19 cellular contexts compared by ENCODE assay signal in the genomic region with DNA sequence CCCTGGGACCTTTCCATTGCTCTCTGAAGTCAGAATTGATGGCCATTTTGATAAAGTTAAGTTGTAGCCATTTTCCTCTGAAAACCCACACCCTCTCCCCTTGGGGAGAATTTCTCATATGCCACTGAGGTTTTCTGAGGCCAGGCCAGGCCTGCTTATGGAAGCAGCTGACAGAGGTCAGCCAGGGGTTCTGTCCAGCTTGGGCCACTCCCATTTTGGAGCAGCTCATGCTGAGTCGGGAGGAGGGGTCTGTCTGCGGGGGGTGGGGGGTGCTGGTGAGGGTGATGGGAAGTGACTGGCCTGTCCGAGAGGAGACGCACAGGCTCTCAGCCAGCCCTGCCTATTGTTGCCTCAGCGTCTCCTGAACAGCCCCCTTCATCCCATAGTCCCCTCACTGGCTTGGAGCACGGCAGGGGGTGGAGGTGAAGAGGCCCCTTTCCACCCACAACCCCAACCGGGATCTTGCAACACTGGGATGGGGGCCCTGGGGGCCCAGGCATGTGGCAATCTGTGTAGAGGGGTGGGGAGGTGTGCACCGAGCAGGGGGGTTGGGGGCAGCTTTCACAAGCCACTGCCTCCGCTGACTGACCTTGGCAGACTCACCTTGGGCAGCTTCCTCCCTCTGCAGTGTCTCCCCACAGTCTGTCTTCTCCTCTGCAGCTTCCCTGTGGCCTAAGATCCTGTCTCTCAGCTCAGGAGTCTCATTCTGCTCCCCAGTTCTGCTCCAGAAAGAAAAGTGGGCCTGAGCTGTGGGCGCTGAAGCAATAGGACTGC. TPM values are rescaled to one million over a fixed set of nuclear protein-coding genes. Genes with fewer than 3 reads are reported as not detected.
A peak's percentile ranks its signal among the peaks of the same experiment; 100 is the strongest.
DNase-seq lines count a peak whose midpoint lies in the region; ATAC-seq and TF ChIP-seq lines count a peak whose summit lies in the region.
"Had no signal": no experiment of that assay in that cellular context is flagged by ENCODE, and none has a peak within 500 bp of the region (broad histone marks: within the 10 kb centered on the region; RNA-seq: fewer than 3 reads in every experiment).

No MANE protein-coding gene starts in this region.

- ATAC-seq in foreskin keratinocyte, result no peak
- ATAC-seq: activated T-cell treated with anti-CD3 and anti-CD28 coated beads, Interleukin-2, amount 50 U/mL, for 72 hours; effector memory CD8-positive, alpha-beta T cell had no signal

- H3K27ac ChIP-seq in foreskin keratinocyte, result peak overlapping the region; percentile 83
- H3K27ac ChIP-seq: 22Rv1 had no signal

- peaks cover 21% of the 10 kb centered on the region for H3K4me1 Mint-ChIP-seq in activated T-cell treated with anti-CD3 and anti-CD28 coated beads, Interleukin-2, amount 50 U/mL, for 24 hours (ENCODE audit: low read depth)

- no peaks in the 10 kb centered on the region for H3K9me3 Mint-ChIP-seq in activated T-cell treated with anti-CD3 and anti-CD28 coated beads, Interleukin-2, amount 50 U/mL, for 24 hours
- H3K9me3 Mint-ChIP-seq: activated T-cell treated with anti-CD3 and anti-CD28 coated beads, Interleukin-2, amount 50 U/mL, for 72 hours; effector memory CD8-positive, alpha-beta T cell had no signal

- H3K36me3 Mint-ChIP-seq in activated T-cell treated with anti-CD3 and anti-CD28 coated beads, Interleukin-2, amount 50 U/mL, for 24 hours (ENCODE audit: low read depth), result no peaks in the 10 kb centered on the region

- H3K27me3 ChIP-seq in foreskin keratinocyte, result no peaks in the 10 kb centered on the region

- no peak overlapping the region for H3K27ac Mint-ChIP-seq in activated T-cell treated with anti-CD3 and anti-CD28 coated beads, Interleukin-2, amount 50 U/mL, for 24 hours
- H3K27ac Mint-ChIP-seq: activated T-cell treated with anti-CD3 and anti-CD28 coated beads, Interleukin-2, amount 50 U/mL, for 72 hours; effector memory CD8-positive, alpha-beta T cell had no signal

- no peak overlapping the region for H3K4me3 Mint-ChIP-seq in activated T-cell treated with anti-CD3 and anti-CD28 coated beads, Interleukin-2, amount 50 U/mL, for 24 hours
- H3K4me3 Mint-ChIP-seq: activated T-cell treated with anti-CD3 and anti-CD28 coated beads, Interleukin-2, amount 50 U/mL, for 72 hours; effector memory CD8-positive, alpha-beta T cell had no signal

- peaks cover 18% of the 10 kb centered on the region for H3K4me1 ChIP-seq in foreskin keratinocyte

- peak; percentile 50 for DNase-seq in activated effector memory CD4-positive, alpha-beta T cell treated with anti-CD3 and anti-CD28 coated beads, Interleukin-2, amount 50 U/mL, for 16 hours
- no peak for DNase-seq in activated effector memory CD4-positive, alpha-beta T cell treated with Interleukin-2 at 50 U/mL for 16 hours
- peak; percentile 89 for DNase-seq in SIG-M5 treated with dmso at 0.1 percent for 504 hours (lab: John Stamatoyannopoulos, UW; ENCODE audit: unreplicated experiment)
- no peak for DNase-seq in foreskin keratinocyte
- DNase-seq in smooth muscle cell of the brain vasculature (ENCODE audit: low read depth, low spot score), result peak; percentile 79
- DNase-seq in activated T-cell treated with anti-CD3 and anti-CD28 coated beads, Interleukin-2, amount 50 U/mL, for 24 hours, result no peak
- DNase-seq in HPDE6-E6E7 (ENCODE audit: extremely low spot score), result no peak
- DNase-seq in hepatic stellate cell (ENCODE audit: low spot score), result no peak
- DNase-seq: activated CD4-positive, CD25-positive, alpha-beta regulatory T cell treated with anti-CD3 and anti-CD28 coated beads, Interleukin-2, amount 50 U/mL, for 72 hours; activated T-cell treated with anti-CD3 and anti-CD28 coated beads, Interleukin-2, amount 50 U/mL, for 72 hours; anterior cingulate cortex; effector memory CD8-positive, alpha-beta T cell; glutamatergic neuron; Karpas-422; kidney glomerular epithelial cell; SW 1271; trophoblast cell had no signal

- no peak for TF ChIP-seq CTCF in foreskin keratinocyte (conservative IDR thresholded peaks at IDR 0.05)

- H3K27me3 Mint-ChIP-seq in activated T-cell treated with anti-CD3 and anti-CD28 coated beads, Interleukin-2, amount 50 U/mL, for 24 hours, result no peaks in the 10 kb centered on the region

RNA-seq across cellular contexts. Expression of gene CEBPE, which starts 5.5 kb away (rescaled TPM):
- total RNA-seq in foreskin keratinocyte, result not detected in 2 replicates
- polyA plus RNA-seq in foreskin keratinocyte, result not detected in 2 replicates
- polyA plus RNA-seq: neural cell had no signal

RNA-seq across cellular contexts. Expression of gene CIROP, which starts 8.7 kb away (rescaled TPM):
- total RNA-seq in foreskin keratinocyte, result not detected in 2 replicates
- not detected in 2 replicates for polyA plus RNA-seq in foreskin keratinocyte
- total RNA-seq: activated T-cell treated with anti-CD3 and anti-CD28 coated beads, Interleukin-2, amount 50 U/mL, for 72 hours had no signal
- polyA plus RNA-seq: neural cell had no signal

RNA-seq across cellular contexts. Expression of gene C14orf119, which starts 18.2 kb away (rescaled TPM):
- total RNA-seq in foreskin keratinocyte, result 76.7 and 80.2 TPM in 2 replicates
- 86.6 and 91.2 TPM in 2 replicates for polyA plus RNA-seq in foreskin keratinocyte

RNA-seq across cellular contexts. Expression of gene ACIN1, which starts 18.6 kb away (rescaled TPM):
- total RNA-seq in foreskin keratinocyte, result 101 and 112 TPM in 2 replicates
- 74.5 and 82.6 TPM in 2 replicates for polyA plus RNA-seq in foreskin keratinocyte

RNA-seq across cellular contexts. Expression of gene CDH24, which starts 56.2 kb away (rescaled TPM):
- 7.1 and 8.5 TPM in 2 replicates for total RNA-seq in foreskin keratinocyte
- polyA plus RNA-seq in foreskin keratinocyte, result 7.6 and 10.3 TPM in 2 replicates

Comparison
In these comparisons a context has a peak if more than half of its experiments do, and no peak if none do; other contexts are left out.
1. DNase-seq: peak in activated effector memory CD4-positive, alpha-beta T cell treated with anti-CD3 and anti-CD28 coated beads, Interleukin-2, amount 50 U/mL, for 16 hours (single experiment), SIG-M5 treated with dmso at 0.1 percent for 504 hours (single experiment) and smooth muscle cell of the brain vasculature (single experiment); none in activated effector memory CD4-positive, alpha-beta T cell treated with Interleukin-2 at 50 U/mL for 16 hours (single experiment), foreskin keratinocyte (0 of 2), activated T-cell treated with anti-CD3 and anti-CD28 coated beads, Interleukin-2, amount 50 U/mL, for 24 hours (single experiment), HPDE6-E6E7 (single experiment) and hepatic stellate cell (single experiment).